2 cellular contexts compared by ENCODE assay signal in genomic region chr7:28939844-28940243, GRCh38.
TF ChIP-seq lines count a peak whose summit lies in the region.

No MANE protein-coding gene starts in this region.

TF ChIP-seq in HEK293, 187 proteins besides CTCF, POLR2A, EP300 and RAD21 (continued from another document and continues in another):
- TF ChIP-seq ZNF280C (tag by site-specific recombination; IDR thresholded peaks at IDR 0.05) (no peak), ZNF169 (tag by site-specific recombination; IDR thresholded peaks at IDR 0.05) (no peak), ZNF704 (tag by site-specific recombination; IDR thresholded peaks at IDR 0.05) (no peak), ZNF239 (tag by site-specific recombination; IDR thresholded peaks at IDR 0.05) (no peak), ZNF16 (tag by site-specific recombination; IDR thresholded peaks at IDR 0.05; ENCODE audit: low read depth) (no peak), ZNF580 (tag by site-specific recombination; IDR thresholded peaks at IDR 0.05) (no peak), ZNF311 (tag by site-specific recombination; IDR thresholded peaks at IDR 0.05; ENCODE audit: borderline replicate concordance) (no peak), OSR2 (tag by site-specific recombination; IDR thresholded peaks at IDR 0.05) (peak; percentile 83), ZNF639 (tag by site-specific recombination; IDR thresholded peaks at IDR 0.05) (no peak), PBX3 (CRISPR knock-in tag; IDR thresholded peaks at IDR 0.05) (no peak), ZNF837 (tag by site-specific recombination; IDR thresholded peaks at IDR 0.05) (no peak), ZNF292 (tag by site-specific recombination; IDR thresholded peaks at IDR 0.05; ENCODE audit: borderline replicate concordance, low read depth) (no peak), ZNF354C (tag by site-specific recombination; IDR thresholded peaks at IDR 0.05; ENCODE audit: borderline replicate concordance, low read depth) (no peak), ZNF707 (tag by site-specific recombination; IDR thresholded peaks at IDR 0.05) (no peak), PRDM1 (tag by site-specific recombination; IDR thresholded peaks at IDR 0.05) (no peak), ZNF366 (tag by site-specific recombination; conservative IDR thresholded peaks at IDR 0.05) (no peak), ZNF629 (tag by site-specific recombination; IDR thresholded peaks at IDR 0.05) (peak; percentile 41; the same call in 1 of the 2 replicates), ZNF350 (tag by site-specific recombination; IDR thresholded peaks at IDR 0.05) (no peak), TCF7L2 (IDR thresholded peaks at IDR 0.05; ENCODE audit: borderline replicate concordance, low read depth, low read length) (no peak), ZNF777 (tag by site-specific recombination; IDR thresholded peaks at IDR 0.05; ENCODE audit: borderline replicate concordance) (no peak), ZNF341 (tag by site-specific recombination; IDR thresholded peaks at IDR 0.05; ENCODE audit: low read depth) (no peak), ZSCAN5A (tag by site-specific recombination; IDR thresholded peaks at IDR 0.05) (no peak), GLIS1 (tag by site-specific recombination; IDR thresholded peaks at IDR 0.05) (no peak)

TF ChIP-seq in SK-N-SH, 30 proteins besides CTCF, POLR2A, EP300 and RAD21 (continued from another document):
- TF ChIP-seq USF1 (IDR thresholded peaks at IDR 0.05; ENCODE audit: borderline replicate concordance, low read depth): no peak
- no peak for TF ChIP-seq GATA2 (CRISPR knock-in tag; IDR thresholded peaks at IDR 0.05)
- TF ChIP-seq ZBTB33 (IDR thresholded peaks at IDR 0.05; ENCODE audit: borderline replicate concordance, low read depth): no peak
- TF ChIP-seq RFX5 (IDR thresholded peaks at IDR 0.05; ENCODE audit: low read length): no peak
- no peak for TF ChIP-seq MXI1 (IDR thresholded peaks at IDR 0.05; ENCODE audit: low read depth, low read length)
- no peak for TF ChIP-seq SMC3 (IDR thresholded peaks at IDR 0.05; ENCODE audit: low read depth, low read length)
- no peak for TF ChIP-seq RXRA (IDR thresholded peaks at IDR 0.05; ENCODE audit: borderline replicate concordance, low read depth)
- TF ChIP-seq ELF1 (IDR thresholded peaks at IDR 0.05): no peak
- TF ChIP-seq FOSL2 (IDR thresholded peaks at IDR 0.05; ENCODE audit: borderline replicate concordance, low read depth): no peak
- no peak for TF ChIP-seq RCOR1 (IDR thresholded peaks at IDR 0.05; ENCODE audit: low read length)
- no peak for TF ChIP-seq MEF2A (IDR thresholded peaks at IDR 0.05; ENCODE audit: borderline replicate concordance, low read depth)
- TF ChIP-seq JUND (IDR thresholded peaks at IDR 0.05): no peak
- no peak for TF ChIP-seq YY1 (IDR thresholded peaks at IDR 0.05; ENCODE audit: low read depth)
- no peak for TF ChIP-seq FOXJ3 (CRISPR knock-in tag; IDR thresholded peaks at IDR 0.05)
- TF ChIP-seq CHD2 (IDR thresholded peaks at IDR 0.05; ENCODE audit: low read length, partially characterized antibody): no peak
- TF ChIP-seq TAF1 (IDR thresholded peaks at IDR 0.05; ENCODE audit: borderline replicate concordance, low read depth, low read length): no peak
TF ChIP-seq in SK-N-SH: peak in this region for 0.
